21 cellular contexts compared by ENCODE assay signal in the genomic region with DNA sequence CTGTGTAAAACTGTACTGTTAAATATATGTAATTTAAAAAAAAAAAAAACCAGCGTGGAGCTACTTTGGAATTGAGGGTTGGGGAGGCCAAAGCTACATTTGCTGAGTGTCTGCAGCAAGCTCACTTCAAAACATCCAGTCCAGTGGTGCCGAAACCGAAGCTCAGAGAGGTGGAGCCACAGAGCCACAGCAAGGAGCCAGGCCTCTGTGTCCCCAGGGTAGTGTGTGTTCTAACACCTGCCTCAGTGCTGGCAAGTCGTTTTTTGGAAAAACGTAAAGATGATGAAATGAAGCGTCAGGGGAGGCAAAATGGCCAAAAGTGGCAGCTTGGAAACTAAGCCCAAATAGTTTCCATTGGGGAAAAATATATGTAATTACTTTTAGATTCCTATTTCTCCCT. TPM values are rescaled to one million over a fixed set of nuclear protein-coding genes. Genes with fewer than 3 reads are reported as not detected.
"Had no signal": no experiment of that assay in that cellular context is flagged by ENCODE, and none has a peak within 500 bp of the region (broad histone marks: within the 10 kb centered on the region; RNA-seq: fewer than 3 reads in every experiment).

No MANE protein-coding gene starts in this region.

- H3K9me3 ChIP-seq: body of pancreas, gastroesophageal sphincter, neutrophil, thyroid gland had no signal

- ATAC-seq: activated CD8-positive, alpha-beta T cell treated with anti-CD3 and anti-CD28 coated beads for 36 hours; activated T-helper 17 cell treated with anti-CD3 and anti-CD28 coated beads, Interleukin-2, amount 50 U/mL, for 72 hours; body of pancreas; gastroesophageal sphincter; natural killer cell treated with Interleukin-12 subunit alpha and Interleukin-12 subunit beta and Interleukin-15 and Interleukin-18, amount 100 ng/mL, for 72 hours had no signal

- H3K4me3 ChIP-seq: body of pancreas, coronary artery, gastroesophageal sphincter, thyroid gland had no signal

- DNase-seq: activated CD4-positive, alpha-beta T cell treated with anti-CD3 and anti-CD28 coated beads for 48 hours; activated CD4-positive, CD25-positive, alpha-beta regulatory T cell; activated CD8-positive, alpha-beta T cell treated with anti-CD3 and anti-CD28 coated beads for 36 hours; activated naive CD4-positive, alpha-beta T cell treated with Interleukin-2 at 50 U/mL for 16 hours; activated naive CD8-positive, alpha-beta T cell treated with anti-CD3 and anti-CD28 coated beads, Interleukin-2, amount 10 ng/mL, durations not matched to agents 7 days and 5 days; activated T-cell treated with anti-CD3 and anti-CD28 coated beads, Interleukin-2, amount 50 U/mL, for 1 hour; body of pancreas; erythroblast; immature natural killer cell; posterior cingulate gyrus; retina; stimulated activated CD8-positive, alpha-beta memory T cell treated with anti-CD3 and anti-CD28 coated beads, Interleukin-4, amount 100 ng/mL, for 48 hours; stimulated activated naive CD4-positive, alpha-beta T cell; T-helper 1 cell; T-helper 9 cell; thyroid gland had no signal

- H3K4me1 ChIP-seq: body of pancreas, gastroesophageal sphincter had no signal

- H3K27ac ChIP-seq: body of pancreas, coronary artery, gastroesophageal sphincter, neutrophil, thyroid gland had no signal

- H3K27me3 ChIP-seq: body of pancreas, gastroesophageal sphincter, neutrophil, thyroid gland had no signal

RNA-seq across cellular contexts. Expression of a gene that starts 36.1 kb away (rescaled TPM):
- polyA plus RNA-seq: immature natural killer cell had no signal
